ENCODE assay signal across 8 cellular contexts in the genomic region with DNA sequence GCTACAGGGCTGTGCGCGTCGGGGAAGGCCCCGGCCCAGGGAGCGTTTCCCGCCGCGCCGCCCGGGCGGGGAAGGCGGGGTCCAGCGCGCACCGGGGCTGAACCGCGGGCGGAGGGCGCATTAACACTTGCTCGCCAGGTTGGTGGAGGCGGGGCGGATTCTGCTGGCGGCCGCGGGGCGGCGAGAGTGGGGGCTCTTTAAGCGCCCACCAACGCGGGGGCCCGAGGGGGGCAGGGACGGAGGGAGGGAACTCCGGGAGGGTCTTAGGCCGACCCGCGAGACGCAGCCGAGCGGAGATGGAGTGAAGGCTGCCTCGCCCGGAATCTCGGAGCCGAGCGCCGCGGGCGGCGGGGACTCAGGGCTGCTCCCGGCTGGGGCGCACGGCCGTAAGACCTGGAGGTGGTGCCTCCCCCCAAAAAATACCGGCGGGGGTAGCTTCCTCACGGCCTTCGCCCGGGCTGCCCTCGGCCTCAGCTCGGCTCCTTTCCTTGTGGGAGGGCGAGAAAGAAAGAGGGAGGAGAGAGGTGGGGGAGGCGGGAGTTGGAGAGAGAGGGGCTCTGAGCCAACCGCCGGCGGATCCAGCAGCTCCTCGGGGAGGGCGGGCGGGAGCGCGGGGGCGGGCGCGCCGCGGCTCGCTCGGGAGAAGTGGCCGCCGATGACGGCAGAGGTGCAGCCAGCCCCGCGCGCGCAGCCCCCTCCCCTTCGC. TPM values are rescaled to one million over a fixed set of nuclear protein-coding genes. Genes with fewer than 3 reads are reported as not detected.
DNase-seq lines count a peak whose midpoint lies in the region; ATAC-seq and TF ChIP-seq lines count a peak whose summit lies in the region.

No MANE protein-coding gene starts in this region.

- TF ChIP-seq POLR2A in GM18505 (IDR thresholded peaks at IDR 0.05; ENCODE audit: borderline replicate concordance, extremely low read depth, insufficient read depth, insufficient read length), result no peak

- H3K27me3 ChIP-seq in HUES6 (ENCODE audit: control insufficient read depth, insufficient read depth, low read length) (peaks cover 99% of the 10 kb centered on the region), duodenal mucosa (ENCODE audit: control insufficient read depth in 1 of 2, insufficient read depth in 2 of 2, low read length in 2 of 2) (peaks cover 54 to 65% of the 10 kb centered on the region in 2 donors)

- no peak overlapping the region for H3K9ac ChIP-seq in HUES6 (ENCODE audit: low read length)
- H3K9ac ChIP-seq in duodenal mucosa (ENCODE audit: low read depth in 1 of 2, low read length in 2 of 2), result peak overlapping the region in 1 of 2 donors; percentile 48

- intact Hi-C loops in head of caudate nucleus (cut with DNase I), result no loop called here

- DNase-seq in AG20443 (ENCODE audit: low spot score) (peak; percentile 63), mucosa of gallbladder (ENCODE audit: low spot score) (peak; percentile 78), KBM-7 (no peak), NCI-H2196 (lab: John Stamatoyannopoulos, UW; ENCODE audit: unreplicated experiment) (no peak), head of caudate nucleus (no peak)

- in situ Hi-C loops in KBM-7 (cut with MboI; ENCODE audit: low pct_unique_long_range_greater_than_20kb, low sequenced_read_pairs), result loop anchor here (10.0 to 25.0 kb wide), 2 partner anchors 435 to 698 kb away; no protein-coding TSS in a partner anchor

- no peak for ATAC-seq in GM18505 (IDR thresholded peaks at IDR 0.05; ENCODE audit: unreplicated experiment)

- no peaks in the 10 kb centered on the region for H3K36me3 ChIP-seq in HUES6 (ENCODE audit: control insufficient read depth, insufficient read depth, low read length)
- peaks cover 0 to 1% of the 10 kb centered on the region in 2 donors for H3K36me3 ChIP-seq in duodenal mucosa (ENCODE audit: control insufficient read depth in 1 of 2, insufficient read depth in 2 of 2, low read length in 2 of 2)

- H3K4me1 ChIP-seq in HUES6 (ENCODE audit: control insufficient read depth, insufficient read depth, low read length) (peaks cover 53% of the 10 kb centered on the region), duodenal mucosa (ENCODE audit: control insufficient read depth in 1 of 2, insufficient read depth in 2 of 2, low read length in 2 of 2) (peaks cover 0 to 9% of the 10 kb centered on the region in 2 donors)

- H3K27ac ChIP-seq in HUES6 (ENCODE audit: low read depth, low read length) (no peak overlapping the region), duodenal mucosa (ENCODE audit: low read depth, low read length) (peak overlapping the region; percentile 80)

- H3K9me3 ChIP-seq in HUES6 (ENCODE audit: control insufficient read depth, insufficient read depth, low read depth, low read length) (no peaks in the 10 kb centered on the region), duodenal mucosa (ENCODE audit: control insufficient read depth in 1 of 2, low read length in 2 of 2) (no peaks in the 10 kb centered on the region)

- peak overlapping the region; percentile 56 for H3K4me3 ChIP-seq in HUES6 (ENCODE audit: low read depth, low read length)
- peak overlapping the region; percentile 69 to 73 for H3K4me3 ChIP-seq in duodenal mucosa (ENCODE audit: low read depth in 1 of 2, low read length in 2 of 2)

RNA-seq across cellular contexts. Expression of a gene that starts 0.4 kb away (rescaled TPM):
- total RNA-seq in mucosa of gallbladder, result 31.0 TPM

RNA-seq across cellular contexts. Expression of a gene that starts 45.1 kb away (rescaled TPM):
- 29.0 TPM for total RNA-seq in mucosa of gallbladder

RNA-seq across cellular contexts. Expression of a gene that starts 56.7 kb away (rescaled TPM):
- 0.92 TPM for total RNA-seq in mucosa of gallbladder

Comparison
In these comparisons a context has a peak if more than half of its experiments do, and no peak if none do; other contexts are left out.
1. DNase-seq: peak in AG20443 (single experiment) and mucosa of gallbladder (single experiment); none in KBM-7 (single experiment), NCI-H2196 (single experiment) and head of caudate nucleus (0 of 42).